Comparison of ENCODE assay signal across 12 cellular contexts in the genomic region with DNA sequence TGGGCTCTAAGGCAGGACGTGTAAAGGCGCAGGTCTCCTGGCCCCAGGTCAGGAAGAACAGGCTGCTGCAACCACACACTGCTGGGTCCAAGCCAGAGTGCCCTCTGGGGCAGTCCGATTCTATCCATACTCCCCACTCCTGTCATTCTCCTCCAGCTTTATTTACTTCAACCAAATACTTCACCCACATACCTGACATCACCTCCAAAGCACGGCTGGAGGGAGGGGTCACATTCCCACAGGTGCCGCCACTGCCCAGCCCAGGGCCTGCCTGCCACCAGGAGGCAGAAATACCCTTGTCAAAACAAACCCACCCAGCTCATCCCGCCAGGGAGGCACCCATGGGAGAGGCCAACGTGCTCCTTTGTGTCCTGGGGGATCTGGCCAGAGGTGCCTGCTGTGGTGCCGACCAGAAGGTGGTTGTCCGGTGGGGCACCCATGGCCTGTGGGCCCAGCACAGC.
DNase-seq lines count a peak whose midpoint lies in the region; ATAC-seq and TF ChIP-seq lines count a peak whose summit lies in the region.
"Had no signal": no experiment of that assay in that cellular context is flagged by ENCODE, and none has a peak within 500 bp of the region (broad histone marks: within the 10 kb centered on the region; RNA-seq: fewer than 3 reads in every experiment).

No MANE protein-coding gene starts in this region.

- H4K20me1 ChIP-seq in MM.1S (ENCODE audit: insufficient read depth, low read length), result no peaks in the 10 kb centered on the region

- no peaks in the 10 kb centered on the region for H3K36me3 ChIP-seq in CD8-positive, alpha-beta T cell (ENCODE audit: insufficient read depth, low read length)
- H3K36me3 ChIP-seq in MM.1S (replicated peaks; ENCODE audit: insufficient read depth, low read length), result no peaks in the 10 kb centered on the region
- H3K36me3 ChIP-seq in endodermal cell (ENCODE audit: control insufficient read depth, insufficient read depth, low read length), result no peaks in the 10 kb centered on the region
- no peaks in the 10 kb centered on the region for H3K36me3 ChIP-seq in neuronal stem cell (replicated peaks in 1 of 2; ENCODE audit: control insufficient read depth in 2 of 2, insufficient read depth in 2 of 2, low read length in 2 of 2)

- H3K79me2 ChIP-seq in MM.1S (ENCODE audit: low read length), result no peaks in the 10 kb centered on the region

- no peak overlapping the region for H3K4ac ChIP-seq in neuronal stem cell (ENCODE audit: low read length)

- CTCF ChIA-PET in CD8-positive, alpha-beta T cell (lab: Charles Lee), result interaction anchor here (0.6 to 4.7 kb wide), 49 partner anchors 9 to 209 kb away, joined by 3 to 40 read pairs (median 5); a partner anchor contains a TSS

- DNase-seq in CD8-positive, alpha-beta T cell, result peak in 1 of 7 experiments; percentile 47
- DNase-seq in MM.1S (no peak), endodermal cell (peak; percentile 62), neuronal stem cell (ENCODE audit: low spot score) (no peak), GDM1 (lab: John Stamatoyannopoulos, UW) (no peak), GM13976 (ENCODE audit: low spot score) (no peak), glutamatergic neuron (no peak)
- DNase-seq: NCI-H510A had no signal

- no peak overlapping the region for H4K91ac ChIP-seq in neuronal stem cell (ENCODE audit: low read depth, low read length, poor library complexity)

- peak; percentile 13 for ATAC-seq in CD8-positive, alpha-beta T cell
- no peak for ATAC-seq in GM21825 (IDR thresholded peaks at IDR 0.05; ENCODE audit: unreplicated experiment)

- no peak overlapping the region for H3K9ac ChIP-seq in MM.1S (ENCODE audit: low read length)
- no peak overlapping the region for H3K9ac ChIP-seq in endodermal cell (ENCODE audit: extremely low read depth, low read length, poor library complexity, severe bottlenecking)
- H3K9ac ChIP-seq in neuronal stem cell (ENCODE audit: low read depth, low read length, poor library complexity), result no peak overlapping the region

- no peak overlapping the region for H4K8ac ChIP-seq in neuronal stem cell (ENCODE audit: low read depth, low read length)

- H3K27me3 Mint-ChIP-seq in CD8-positive, alpha-beta T cell (ENCODE audit: low read depth), result no peaks in the 10 kb centered on the region
- no peaks in the 10 kb centered on the region for H3K27me3 Mint-ChIP-seq in endodermal cell (ENCODE audit: insufficient read depth)
- peaks cover 6% of the 10 kb centered on the region for H3K27me3 Mint-ChIP-seq in glutamatergic neuron (ENCODE audit: unreplicated experiment)
- H3K27me3 Mint-ChIP-seq: activated B cell treated with CpG ODN at 0.5 μM for 24 hours, brain had no signal

- no peaks in the 10 kb centered on the region for H3K27me3 ChIP-seq in CD8-positive, alpha-beta T cell (ENCODE audit: insufficient read depth, low read length)
- H3K27me3 ChIP-seq in MM.1S (replicated peaks; ENCODE audit: insufficient read depth, low read length), result no peaks in the 10 kb centered on the region
- no peaks in the 10 kb centered on the region for H3K27me3 ChIP-seq in endodermal cell (ENCODE audit: control insufficient read depth, insufficient read depth, low read length, poor library complexity, severe bottlenecking)
- no peaks in the 10 kb centered on the region for H3K27me3 ChIP-seq in neuronal stem cell (ENCODE audit: control insufficient read depth in 3 of 3, insufficient read depth in 3 of 3, low read depth in 1 of 3, low read length in 3 of 3)

- H2BK12ac ChIP-seq in neuronal stem cell (ENCODE audit: low read length), result no peak overlapping the region

- no peaks in the 10 kb centered on the region for H3K9me3 ChIP-seq in CD8-positive, alpha-beta T cell (ENCODE audit: low read length)
- H3K9me3 ChIP-seq in MM.1S (replicated peaks; ENCODE audit: insufficient read depth, low read length) (no peaks in the 10 kb centered on the region), endodermal cell (ENCODE audit: control insufficient read depth, low read length) (no peaks in the 10 kb centered on the region), neuronal stem cell (replicated peaks in 1 of 2; ENCODE audit: control insufficient read depth in 2 of 2, insufficient read depth in 1 of 2, low read depth in 1 of 2, low read length in 2 of 2) (no peaks in the 10 kb centered on the region)

- H3K4me2 ChIP-seq in MM.1S (ENCODE audit: low read depth, low read length) (no peak overlapping the region), neuronal stem cell (ENCODE audit: insufficient read depth, low read length, poor library complexity, severe bottlenecking) (no peak overlapping the region)
- H3K4me2 ChIP-seq: smooth muscle cell had no signal

- no peak overlapping the region for H3K4me3 Mint-ChIP-seq in CD8-positive, alpha-beta T cell
- H3K4me3 Mint-ChIP-seq in endodermal cell (no peak overlapping the region), glutamatergic neuron (ENCODE audit: unreplicated experiment) (no peak overlapping the region)
- H3K4me3 Mint-ChIP-seq: activated B cell treated with CpG ODN at 0.5 μM for 24 hours, brain had no signal

- H3K14ac ChIP-seq in neuronal stem cell (ENCODE audit: low read length), result no peak overlapping the region

- peak overlapping the region; percentile 40 for H2AFZ ChIP-seq in MM.1S (ENCODE audit: low read length)
- peak overlapping the region; percentile 97 for H2AFZ ChIP-seq in neuronal stem cell (ENCODE audit: low read length)

- H3K79me1 ChIP-seq in neuronal stem cell (ENCODE audit: low read depth, low read length), result no peaks in the 10 kb centered on the region

- H3F3A ChIP-seq in MM.1S (ENCODE audit: insufficient read depth, low read length), result no peaks in the 10 kb centered on the region

- intact Hi-C loops in CD8-positive, alpha-beta T cell (cut with DNase I, micrococcal nuclease), result loop anchor here (1.0 to 10.0 kb wide), 4 partner anchors 51 to 121 kb away; a partner anchor contains a TSS

- WGBS in endodermal cell (ENCODE audit: insufficient coverage in 1 of 2, insufficient read length in 1 of 2), 2 experiments, result 92 to 93% methylated on average over 2 to 9 of the region's 9 CpGs
- WGBS in neuronal stem cell (ENCODE audit: extremely low coverage in 2 of 2, insufficient read length in 2 of 2, insufficient replicate concordance in 1 of 2), 2 donors, result no CpG with 5 or more reads among the region's 9 CpGs

- in situ Hi-C loops in GM13976 (cut with MboI; ENCODE audit: low sequenced_read_pairs, unreplicated experiment), result no loop called here

- no peaks in the 10 kb centered on the region for H3K9me3 Mint-ChIP-seq in CD8-positive, alpha-beta T cell
- H3K9me3 Mint-ChIP-seq in endodermal cell, result no peaks in the 10 kb centered on the region
- peaks cover 10% of the 10 kb centered on the region for H3K9me3 Mint-ChIP-seq in glutamatergic neuron (ENCODE audit: unreplicated experiment)
- H3K9me3 Mint-ChIP-seq: activated B cell treated with CpG ODN at 0.5 μM for 24 hours, brain had no signal

- H3K27ac Mint-ChIP-seq in CD8-positive, alpha-beta T cell, result no peak overlapping the region
- no peak overlapping the region for H3K27ac Mint-ChIP-seq in endodermal cell
- H3K27ac Mint-ChIP-seq in glutamatergic neuron (ENCODE audit: unreplicated experiment), result no peak overlapping the region
- H3K27ac Mint-ChIP-seq: activated B cell treated with CpG ODN at 0.5 μM for 24 hours had no signal

- no peak overlapping the region for H2AK5ac ChIP-seq in neuronal stem cell (ENCODE audit: low read depth, low read length)

- no peak overlapping the region for H2BK120ac ChIP-seq in neuronal stem cell (ENCODE audit: low read depth, low read length)

- H3K4me3 ChIP-seq in CD8-positive, alpha-beta T cell (ENCODE audit: low read depth, low read length), result no peak overlapping the region
- no peak overlapping the region for H3K4me3 ChIP-seq in MM.1S (ENCODE audit: low read length)
- no peak overlapping the region for H3K4me3 ChIP-seq in endodermal cell (ENCODE audit: low read length)
- H3K4me3 ChIP-seq in neuronal stem cell (ENCODE audit: low read length in 2 of 2), result no peak overlapping the region
- H3K4me3 ChIP-seq: smooth muscle cell had no signal

- no peak for TF ChIP-seq CTCF in CD8-positive, alpha-beta T cell (IDR thresholded peaks at IDR 0.05)
- TF ChIP-seq CTCF in MM.1S (IDR thresholded peaks at IDR 0.05; ENCODE audit: low read length), result no peak
- TF ChIP-seq CTCF in endodermal cell (conservative IDR thresholded peaks at IDR 0.05), result no peak
- TF ChIP-seq CTCF in GM13976 (IDR thresholded peaks at IDR 0.05; ENCODE audit: borderline replicate concordance, control extremely low read depth, extremely low read depth, insufficient read depth, missing control alignments), result no peak
- no peak for TF ChIP-seq CTCF in glutamatergic neuron (IDR thresholded peaks at IDR 0.05; ENCODE audit: partially characterized antibody, unreplicated experiment)

- no peaks in the 10 kb centered on the region for H3K36me3 Mint-ChIP-seq in CD8-positive, alpha-beta T cell
- H3K36me3 Mint-ChIP-seq in endodermal cell (ENCODE audit: low read depth), result no peaks in the 10 kb centered on the region
- H3K36me3 Mint-ChIP-seq in glutamatergic neuron (ENCODE audit: unreplicated experiment), result no peaks in the 10 kb centered on the region
- H3K36me3 Mint-ChIP-seq: brain had no signal

- H3K23ac ChIP-seq in neuronal stem cell (ENCODE audit: low read depth, low read length, poor library complexity), result no peak overlapping the region

- H3K18ac ChIP-seq in neuronal stem cell (ENCODE audit: low read length), result peak overlapping the region; percentile 58

- POLR2A ChIA-PET in CD8-positive, alpha-beta T cell (lab: Charles Lee), result no interaction called here

- H2BK15ac ChIP-seq in neuronal stem cell (ENCODE audit: low read length), result no peak overlapping the region

- peaks cover 7% of the 10 kb centered on the region for H3K4me1 ChIP-seq in CD8-positive, alpha-beta T cell (ENCODE audit: insufficient read depth, low read length)
- H3K4me1 ChIP-seq in MM.1S (ENCODE audit: low read length) (no peaks in the 10 kb centered on the region), endodermal cell (ENCODE audit: control insufficient read depth, insufficient read depth, low read length) (no peaks in the 10 kb centered on the region), neuronal stem cell (ENCODE audit: control insufficient read depth in 2 of 2, insufficient read depth in 1 of 2, low read depth in 1 of 2, low read length in 2 of 2) (peaks cover 0 to 3% of the 10 kb centered on the region in 2 donors)

- H2BK5ac ChIP-seq in neuronal stem cell (ENCODE audit: low read length), result no peak overlapping the region

- H3K27ac ChIP-seq in CD8-positive, alpha-beta T cell (ENCODE audit: low read depth, low read length), result no peak overlapping the region
- H3K27ac ChIP-seq in MM.1S (ENCODE audit: low read length) (no peak overlapping the region), endodermal cell (ENCODE audit: low read depth, low read length) (no peak overlapping the region), neuronal stem cell (replicated peaks; ENCODE audit: low read length) (no peak overlapping the region)

- peaks cover 18% of the 10 kb centered on the region for H3K4me1 Mint-ChIP-seq in CD8-positive, alpha-beta T cell (ENCODE audit: low read depth)
- H3K4me1 Mint-ChIP-seq in endodermal cell (peaks cover 6% of the 10 kb centered on the region), glutamatergic neuron (ENCODE audit: low read depth, unreplicated experiment) (peaks cover 19% of the 10 kb centered on the region)

- no peaks in the 10 kb centered on the region for H3K9me2 ChIP-seq in MM.1S (replicated peaks; ENCODE audit: insufficient read depth, low read length)
